ENCODE assay signal across 12 cellular contexts in the genomic region with DNA sequence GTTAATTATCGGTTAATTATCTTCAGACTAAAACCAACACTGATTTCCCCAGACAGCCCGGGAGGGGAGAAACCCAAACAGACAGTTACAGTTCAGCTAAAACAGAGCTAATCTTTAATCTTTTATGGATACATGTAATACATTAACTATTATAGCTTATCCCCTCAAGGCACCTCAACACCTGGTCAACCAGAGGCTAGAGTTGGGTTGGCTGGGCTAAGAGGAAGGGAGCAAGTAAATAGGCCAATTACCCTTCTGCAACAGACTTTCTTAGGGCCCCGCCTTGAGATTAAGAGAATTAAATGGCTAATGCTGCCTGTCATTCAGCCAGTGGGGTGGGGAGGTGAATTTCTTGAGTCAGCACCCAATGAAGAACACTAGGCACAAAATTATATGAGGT. TPM values are rescaled to one million over a fixed set of nuclear protein-coding genes. Genes with fewer than 3 reads are reported as not detected.
DNase-seq lines count a peak whose midpoint lies in the region; ATAC-seq, FAIRE-seq and TF ChIP-seq lines count a peak whose summit lies in the region.
"Had no signal": no experiment of that assay in that cellular context is flagged by ENCODE, and none has a peak within 500 bp of the region (broad histone marks: within the 10 kb centered on the region; RNA-seq: fewer than 3 reads in every experiment).

No MANE protein-coding gene starts in this region.

- H3K36me3 ChIP-seq in BE2C: no peaks in the 10 kb centered on the region
- H3K36me3 ChIP-seq: right atrium auricular region had no signal

- H3K27me3 Mint-ChIP-seq in T-helper 17 cell: peaks cover 9% of the 10 kb centered on the region

- no peaks in the 10 kb centered on the region for H3K27me3 ChIP-seq in BE2C
- H3K27me3 ChIP-seq: right atrium auricular region had no signal

- H3K9me3 ChIP-seq in T-helper 17 cell (ENCODE audit: control insufficient read depth, low read length, poor library complexity, severe bottlenecking) (no peaks in the 10 kb centered on the region), BE2C (no peaks in the 10 kb centered on the region)
- H3K9me3 ChIP-seq: right atrium auricular region had no signal

- no peak overlapping the region for H3K4me3 ChIP-seq in BE2C (ENCODE audit: low read depth, low read length)
- H3K4me3 ChIP-seq: right atrium auricular region had no signal

- no peak for TF ChIP-seq CTCF in D721Med (IDR thresholded peaks at IDR 0.05; ENCODE audit: insufficient read depth, missing control alignments)
- no peak for TF ChIP-seq CTCF in BE2C (IDR thresholded peaks at IDR 0.05; ENCODE audit: low read depth, low read length)

- peaks cover 2% of the 10 kb centered on the region for H3K4me1 Mint-ChIP-seq in T-helper 17 cell

- no peak overlapping the region for H3K27ac Mint-ChIP-seq in T-helper 17 cell
- H3K27ac Mint-ChIP-seq: activated naive CD4-positive, alpha-beta T cell treated with anti-CD3 and anti-CD28 coated beads, Interleukin-2, amount 50 U/mL, for 72 hours had no signal

- H3K4me1 ChIP-seq in BE2C: no peaks in the 10 kb centered on the region
- H3K4me1 ChIP-seq: right atrium auricular region had no signal

- no peak overlapping the region for H3K4me3 Mint-ChIP-seq in T-helper 17 cell

- peak; percentile 92 for FAIRE-seq in D721Med (lab: Jason Lieb, UNC)

- DNase-seq in D721Med (ENCODE audit: insufficient read length, low spot score) (no peak), NCI-H524 (lab: John Stamatoyannopoulos, UW) (peak; percentile 57 to 71), kidney tubule cell (ENCODE audit: low spot score) (peak; percentile 99), T-helper 17 cell (no peak), BE2C (no peak), foreskin melanocyte (no peak), COLO829 (ENCODE audit: low spot score) (no peak)
- DNase-seq: C1 segment of cervical spinal cord, substantia nigra had no signal

- H3K36me3 Mint-ChIP-seq in T-helper 17 cell (ENCODE audit: low read depth): peaks cover 3% of the 10 kb centered on the region
- H3K36me3 Mint-ChIP-seq: activated naive CD4-positive, alpha-beta T cell treated with anti-CD3 and anti-CD28 coated beads, Interleukin-2, amount 50 U/mL, for 72 hours had no signal

- ATAC-seq in GM21825 (IDR thresholded peaks at IDR 0.05; ENCODE audit: unreplicated experiment) (peak; percentile 80), T-helper 17 cell (no peak)
- ATAC-seq: activated naive CD4-positive, alpha-beta T cell treated with anti-CD3 and anti-CD28 coated beads, Interleukin-2, amount 50 U/mL, for 72 hours had no signal

RNA-seq across cellular contexts. Expression of gene MED18, which starts 6.6 kb away (rescaled TPM):
- 1 to 10 TPM; 4.6 to 4.7 TPM for total RNA-seq in T-helper 17 cell
- 29.9 TPM for polyA plus RNA-seq in BE2C (2012; ENCODE audit: insufficient read depth, insufficient read length, low read depth)

RNA-seq across cellular contexts. Expression of gene PHACTR4, which starts 47.3 kb away (rescaled TPM):
- total RNA-seq in T-helper 17 cell: 10 to 100 TPM; 20.9 to 23.9 TPM
- polyA plus RNA-seq in BE2C (2012; ENCODE audit: insufficient read depth, insufficient read length, low read depth): 8.8 TPM

Comparison
In these comparisons a context has a peak if more than half of its experiments do, and no peak if none do; other contexts are left out.
1. DNase-seq: peak in NCI-H524 (2 of 2) and kidney tubule cell (single experiment); none in D721Med (single experiment), T-helper 17 cell (0 of 3), BE2C (single experiment), foreskin melanocyte (single experiment) and COLO829 (single experiment).